16 cellular contexts compared by ENCODE assay signal in genomic region chr13:105804561-105805190, GRCh38.
A peak's percentile ranks its signal among the peaks of the same experiment; 100 is the strongest.
DNase-seq lines count a peak whose midpoint lies in the region; ATAC-seq, FAIRE-seq and TF ChIP-seq lines count a peak whose summit lies in the region.
"Had no signal": no experiment of that assay in that cellular context is flagged by ENCODE, and none has a peak within 500 bp of the region (broad histone marks: within the 10 kb centered on the region; RNA-seq: fewer than 3 reads in every experiment).

No MANE protein-coding gene starts in this region.

- no peak for DNase-seq in H54 (ENCODE audit: insufficient read length, low spot score)
- peak; percentile 83 for DNase-seq in astrocyte of the spinal cord (ENCODE audit: low read depth, low spot score)
- DNase-seq in inferior parietal cortex (ENCODE audit: extremely low spot score): peak; percentile 64
- peak; percentile 79 for DNase-seq in superior temporal gyrus (ENCODE audit: extremely low spot score)
- DNase-seq in NCI-H1694 treated with DMSO at 0.1 percent for 48 hours (lab: John Stamatoyannopoulos, UW): no peak
- no peak for DNase-seq in GM19238 (ENCODE audit: insufficient read length, low spot score)
- DNase-seq: activated CD8-positive, alpha-beta memory T cell treated with anti-CD3 and anti-CD28 coated beads for 24 hours; activated effector memory CD4-positive, alpha-beta T cell treated with Interleukin-2 at 50 U/mL for 16 hours; Calu3; effector memory CD8-positive, alpha-beta T cell; heart left ventricle; HFFc6; naive thymus-derived CD8-positive, alpha-beta T cell; right cardiac atrium; stimulated activated CD4-positive, alpha-beta T cell treated with anti-CD3 and anti-CD28 coated beads, Interleukin-4, amount 100 ng/mL, for 1 hour had no signal

- in situ Hi-C loops in astrocyte of the spinal cord (cut with HindIII; ENCODE audit: low sequenced_read_pairs): no loop called here

- TF ChIP-seq CTCF in astrocyte of the spinal cord (IDR thresholded peaks at IDR 0.05; ENCODE audit: low read depth, low read length): no peak

- H3K4me3 ChIP-seq in astrocyte of the spinal cord (ENCODE audit: low read depth, low read length): no peak overlapping the region
- H3K4me3 ChIP-seq: heart left ventricle had no signal

- FAIRE-seq in H54 (lab: Jason Lieb, UNC): peak; percentile 99

- no peak for ATAC-seq in HG02970 (IDR thresholded peaks at IDR 0.05; ENCODE audit: low FRiP score, unreplicated experiment)
- ATAC-seq: effector memory CD8-positive, alpha-beta T cell; naive thymus-derived CD8-positive, alpha-beta T cell; right cardiac atrium had no signal

- no peak for TF ChIP-seq POLR2A in H54 (IDR thresholded peaks at IDR 0.05; ENCODE audit: low read depth, low read length)

Comparison
In these comparisons a context has a peak if more than half of its experiments do, and no peak if none do; other contexts are left out.
1. DNase-seq: peak in astrocyte of the spinal cord (single experiment), inferior parietal cortex (single experiment) and superior temporal gyrus (single experiment); none in H54 (single experiment), NCI-H1694 treated with DMSO at 0.1 percent for 48 hours (single experiment) and GM19238 (single experiment).